33 cellular contexts compared by ENCODE assay signal in the genomic region with DNA sequence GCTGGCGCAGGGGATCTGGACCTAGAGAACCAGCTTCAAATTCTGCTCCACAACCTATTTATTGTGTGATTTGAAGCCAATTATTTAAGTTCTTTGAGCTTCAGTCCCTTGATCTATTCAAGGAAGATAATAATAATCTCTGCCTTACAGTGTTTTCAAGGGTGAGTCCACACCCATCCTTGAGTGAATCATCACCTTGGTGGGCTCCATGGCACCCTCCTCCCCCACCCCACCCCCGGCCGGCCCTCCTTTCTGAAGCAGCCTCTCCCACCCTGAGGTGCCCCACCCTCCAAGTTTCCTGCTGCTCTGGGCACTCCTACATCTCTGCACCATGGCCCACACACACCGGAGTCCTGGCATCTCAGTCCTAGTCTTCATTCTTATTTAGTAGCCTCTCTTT. TPM values are rescaled to one million over a fixed set of nuclear protein-coding genes. Genes with fewer than 3 reads are reported as not detected.
"Had no signal": no experiment of that assay in that cellular context is flagged by ENCODE, and none has a peak within 500 bp of the region (broad histone marks: within the 10 kb centered on the region; RNA-seq: fewer than 3 reads in every experiment).

No MANE protein-coding gene starts in this region.

- H3K27me3 ChIP-seq: brain microvascular endothelial cell, dorsolateral prefrontal cortex, esophagus squamous epithelium, gastroesophageal sphincter, heart right ventricle had no signal

- ATAC-seq: activated T-cell treated with anti-CD3 and anti-CD28 coated beads, Interleukin-2, amount 50 U/mL, for 72 hours; gastroesophageal sphincter; WTC11 had no signal

- FAIRE-seq: astrocyte, bronchial epithelial cell, TTC549 had no signal

- H3K9me3 Mint-ChIP-seq: activated CD4-positive, alpha-beta memory T cell treated with anti-CD3 and anti-CD28 coated beads, Interleukin-2, amount 10 ng/mL, durations not matched to agents 7 days and 5 days; activated CD4-positive, alpha-beta T cell treated with anti-CD3 and anti-CD28 coated beads, Interleukin-2, amount 10 ng/mL, durations not matched to agents 7 days and 5 days; activated T-cell treated with anti-CD3 and anti-CD28 coated beads, Interleukin-2, amount 50 U/mL, for 24 hours; activated T-cell treated with anti-CD3 and anti-CD28 coated beads, Interleukin-2, amount 50 U/mL, for 72 hours; central memory CD8-positive, alpha-beta T cell; dendritic cell treated with granulocyte-macrophage colony-stimulating factor and Interleukin-4, amounts not matched to agents 40 ng/mL and 50 ng/mL, for 4 days; endodermal cell; WTC11 had no signal

- H3K4me3 Mint-ChIP-seq: activated CD4-positive, alpha-beta memory T cell treated with anti-CD3 and anti-CD28 coated beads, Interleukin-2, amount 10 ng/mL, durations not matched to agents 7 days and 5 days; activated CD4-positive, alpha-beta T cell treated with anti-CD3 and anti-CD28 coated beads, Interleukin-2, amount 10 ng/mL, durations not matched to agents 7 days and 5 days; activated naive CD8-positive, alpha-beta T cell; activated T-cell treated with anti-CD3 and anti-CD28 coated beads, Interleukin-2, amount 50 U/mL, for 24 hours; activated T-cell treated with anti-CD3 and anti-CD28 coated beads, Interleukin-2, amount 50 U/mL, for 72 hours; central memory CD8-positive, alpha-beta T cell; dendritic cell treated with granulocyte-macrophage colony-stimulating factor and Interleukin-4, amounts not matched to agents 40 ng/mL and 50 ng/mL, for 4 days; endodermal cell; WTC11 had no signal

- H3K4me3 ChIP-seq: coronary artery, dorsolateral prefrontal cortex, esophagus squamous epithelium, gastroesophageal sphincter, heart right ventricle had no signal

- H3K4me1 ChIP-seq: esophagus squamous epithelium, gastroesophageal sphincter had no signal

- H3K4me1 Mint-ChIP-seq: activated CD4-positive, alpha-beta memory T cell treated with anti-CD3 and anti-CD28 coated beads, Interleukin-2, amount 10 ng/mL, durations not matched to agents 7 days and 5 days; activated CD4-positive, alpha-beta T cell treated with anti-CD3 and anti-CD28 coated beads, Interleukin-2, amount 10 ng/mL, durations not matched to agents 7 days and 5 days; endodermal cell had no signal

- H3K36me3 Mint-ChIP-seq: WTC11 had no signal

- H3K36me3 ChIP-seq: brain microvascular endothelial cell, esophagus squamous epithelium, gastroesophageal sphincter, heart right ventricle had no signal

- DNase-seq: activated CD4-positive, alpha-beta memory T cell treated with anti-CD3 and anti-CD28 coated beads, Interleukin-2, amount 10 ng/mL, durations not matched to agents 7 days and 5 days; activated CD4-positive, alpha-beta T cell treated with anti-CD3 and anti-CD28 coated beads for 1 hour; activated CD4-positive, alpha-beta T cell treated with anti-CD3 and anti-CD28 coated beads for 4 hours; activated CD4-positive, alpha-beta T cell treated with anti-CD3 and anti-CD28 coated beads, Interleukin-2, amount 10 ng/mL, durations not matched to agents 7 days and 5 days; activated CD4-positive, alpha-beta T cell treated with anti-CD3 and anti-CD28 coated beads, Interleukin-2, amount 50 U/mL, for 4 hours; activated CD8-positive, alpha-beta memory T cell treated with anti-CD3 and anti-CD28 coated beads, Interleukin-2, amount 50 U/mL, for 48 hours; activated gamma-delta T cell; activated naive CD4-positive, alpha-beta T cell; activated naive CD4-positive, alpha-beta T cell treated with anti-CD3 and anti-CD28 coated beads, Interleukin-2, amount 50 U/mL, for 16 hours; activated T-cell treated with anti-CD3 and anti-CD28 coated beads for 4 hours; activated T-cell treated with anti-CD3 and anti-CD28 coated beads, Interleukin-2, amount 50 U/mL, for 24 hours; activated T-cell treated with anti-CD3 and anti-CD28 coated beads, Interleukin-2, amount 50 U/mL, for 72 hours; amniotic stem cell; anterior cingulate cortex; brain microvascular endothelial cell; dorsolateral prefrontal cortex; effector memory CD4-positive, alpha-beta T cell; endodermal cell; esophagus squamous epithelium; foreskin melanocyte; heart right ventricle; T-helper 2 cell had no signal

- H3K27ac ChIP-seq: brain microvascular endothelial cell, coronary artery, dorsolateral prefrontal cortex, esophagus squamous epithelium, gastroesophageal sphincter, heart right ventricle, VCaP had no signal

- H3K9me3 ChIP-seq: esophagus squamous epithelium, gastroesophageal sphincter, heart right ventricle had no signal

- H3K27ac Mint-ChIP-seq: activated CD4-positive, alpha-beta memory T cell treated with anti-CD3 and anti-CD28 coated beads, Interleukin-2, amount 10 ng/mL, durations not matched to agents 7 days and 5 days; activated CD4-positive, alpha-beta T cell treated with anti-CD3 and anti-CD28 coated beads, Interleukin-2, amount 10 ng/mL, durations not matched to agents 7 days and 5 days; activated naive CD8-positive, alpha-beta T cell; activated T-cell treated with anti-CD3 and anti-CD28 coated beads, Interleukin-2, amount 50 U/mL, for 24 hours; activated T-cell treated with anti-CD3 and anti-CD28 coated beads, Interleukin-2, amount 50 U/mL, for 72 hours; dendritic cell treated with granulocyte-macrophage colony-stimulating factor and Interleukin-4, amounts not matched to agents 40 ng/mL and 50 ng/mL, for 4 days; endodermal cell; WTC11 had no signal

- H3K27me3 Mint-ChIP-seq: activated CD4-positive, alpha-beta memory T cell treated with anti-CD3 and anti-CD28 coated beads, Interleukin-2, amount 10 ng/mL, durations not matched to agents 7 days and 5 days; activated naive CD8-positive, alpha-beta T cell; activated T-cell treated with anti-CD3 and anti-CD28 coated beads, Interleukin-2, amount 50 U/mL, for 24 hours; central memory CD8-positive, alpha-beta T cell; dendritic cell treated with granulocyte-macrophage colony-stimulating factor and Interleukin-4, amounts not matched to agents 40 ng/mL and 50 ng/mL, for 4 days had no signal

RNA-seq across cellular contexts. Expression of gene TCP10L, which starts 38.3 kb away (rescaled TPM):
- total RNA-seq: fibroblast of villous mesenchyme had no signal
